In the genomic region with DNA sequence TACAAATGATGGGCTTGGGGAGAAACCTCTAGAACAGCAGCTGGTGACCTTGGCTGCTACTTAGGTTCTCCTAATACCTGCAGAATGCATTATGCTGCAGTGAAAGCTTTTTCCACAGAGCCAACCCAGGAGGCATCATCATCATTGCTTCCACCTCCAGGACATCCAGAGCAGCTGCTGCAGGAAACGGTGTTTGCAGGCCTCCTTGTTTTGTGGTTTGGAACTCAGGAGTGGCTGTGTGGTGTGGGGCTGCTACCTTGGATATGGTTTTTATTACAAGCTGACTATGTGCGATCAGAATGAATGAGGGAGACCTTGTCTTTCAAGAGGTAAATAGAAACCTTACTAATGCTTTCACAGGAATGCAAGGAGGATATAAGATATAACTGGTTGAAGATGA, we compare ENCODE assay signal across 22 cellular contexts. TPM values are rescaled to one million over a fixed set of nuclear protein-coding genes. Genes with fewer than 3 reads are reported as not detected.
DNase-seq lines count a peak whose midpoint lies in the region; ATAC-seq and TF ChIP-seq lines count a peak whose summit lies in the region.
"Had no signal": no experiment of that assay in that cellular context is flagged by ENCODE, and none has a peak within 500 bp of the region (broad histone marks: within the 10 kb centered on the region; RNA-seq: fewer than 3 reads in every experiment).

No MANE protein-coding gene starts in this region.

- peaks cover 21 to 22% of the 10 kb centered on the region in 2 experiments for H3K4me1 ChIP-seq in trophoblast cell (ENCODE audit: control insufficient read depth in 1 of 2, insufficient read depth in 2 of 2, low read length in 2 of 2)

- no peak overlapping the region for H4K91ac ChIP-seq in trophoblast cell (ENCODE audit: low read depth, low read length)

- H3K9me3 ChIP-seq in T-helper 17 cell (ENCODE audit: control insufficient read depth, low read length, poor library complexity, severe bottlenecking) (no peaks in the 10 kb centered on the region), trophoblast cell (ENCODE audit: insufficient read depth, low read depth, low read length) (no peaks in the 10 kb centered on the region)
- H3K9me3 ChIP-seq: BLaER1, MG63, SJSA1 had no signal

- no peak overlapping the region for H3K9ac ChIP-seq in trophoblast cell (ENCODE audit: low read length)
- H3K9ac ChIP-seq: BLaER1 had no signal

- no peaks in the 10 kb centered on the region for H3K79me1 ChIP-seq in trophoblast cell (ENCODE audit: low read length)

- H3K27ac Mint-ChIP-seq in HFFc6 (peak overlapping the region; percentile 44; the same call in 1 of the 2 replicates), T-helper 17 cell (no peak overlapping the region)
- no peak overlapping the region for H3K27ac Mint-ChIP-seq in activated naive CD8-positive, alpha-beta T cell treated with anti-CD3 and anti-CD28 coated beads, Interleukin-2, amount 50 U/mL, for 24 hours
- H3K27ac Mint-ChIP-seq: CD4-positive, alpha-beta T cell; GM23338; H9 had no signal

- ATAC-seq in T-helper 17 cell, result no peak
- no peak for ATAC-seq in activated naive CD8-positive, alpha-beta T cell treated with anti-CD3 and anti-CD28 coated beads, Interleukin-2, amount 50 U/mL, for 24 hours
- ATAC-seq in activated T-cell treated with anti-CD3 and anti-CD28 coated beads, Interleukin-2, amount 50 U/mL, for 4 hours, result no peak
- ATAC-seq: GM23338 had no signal

- no peak overlapping the region for H3K4me3 Mint-ChIP-seq in HFFc6
- H3K4me3 Mint-ChIP-seq in T-helper 17 cell, result peak overlapping the region; percentile 26
- H3K4me3 Mint-ChIP-seq in activated naive CD8-positive, alpha-beta T cell treated with anti-CD3 and anti-CD28 coated beads, Interleukin-2, amount 50 U/mL, for 24 hours, result no peak overlapping the region
- H3K4me3 Mint-ChIP-seq in activated T-cell treated with anti-CD3 and anti-CD28 coated beads, Interleukin-2, amount 50 U/mL, for 4 hours, result no peak overlapping the region
- H3K4me3 Mint-ChIP-seq: CD4-positive, alpha-beta T cell; GM23338; H9 had no signal

- no peak overlapping the region for H3K23ac ChIP-seq in trophoblast cell (ENCODE audit: low read length)

- intact Hi-C loops in dorsolateral prefrontal cortex (cut with DNase I), result no loop called here
- intact Hi-C loops in cardiac septum (cut with DNase I), result no loop called here

- H3K27me3 ChIP-seq in dorsolateral prefrontal cortex (no peaks in the 10 kb centered on the region), trophoblast cell (ENCODE audit: insufficient read depth, low read length) (no peaks in the 10 kb centered on the region)
- H3K27me3 ChIP-seq: BLaER1, MG63, SJSA1 had no signal

- H3K36me3 Mint-ChIP-seq in HFFc6 (ENCODE audit: low read depth) (peaks cover 36% of the 10 kb centered on the region), T-helper 17 cell (ENCODE audit: low read depth) (peaks cover 11% of the 10 kb centered on the region)
- peaks cover 27% of the 10 kb centered on the region for H3K36me3 Mint-ChIP-seq in activated naive CD8-positive, alpha-beta T cell treated with anti-CD3 and anti-CD28 coated beads, Interleukin-2, amount 50 U/mL, for 24 hours (ENCODE audit: low read depth)
- peaks cover 44% of the 10 kb centered on the region for H3K36me3 Mint-ChIP-seq in activated T-cell treated with anti-CD3 and anti-CD28 coated beads, Interleukin-2, amount 50 U/mL, for 4 hours (ENCODE audit: insufficient read depth)

- no peak overlapping the region for H4K8ac ChIP-seq in trophoblast cell (ENCODE audit: low read depth, low read length)

- H3K18ac ChIP-seq in trophoblast cell (ENCODE audit: low read length), result no peak overlapping the region

- H2BK5ac ChIP-seq in trophoblast cell (ENCODE audit: low read depth, low read length, poor library complexity), result no peak overlapping the region

- no peak overlapping the region for H2AK5ac ChIP-seq in trophoblast cell (ENCODE audit: low read length)

- TF ChIP-seq CTCF in HFFc6 (IDR thresholded peaks at IDR 0.05) (no peak), dorsolateral prefrontal cortex (IDR thresholded peaks at IDR 0.05 in 54 of 56, conservative IDR thresholded peaks at IDR 0.05 in 2 of 56; ENCODE audit: low read depth in 1 of 56, partially characterized antibody in 56 of 56) (no peak)

- H3K9me3 Mint-ChIP-seq in HFFc6, result no peaks in the 10 kb centered on the region
- H3K9me3 Mint-ChIP-seq in activated naive CD8-positive, alpha-beta T cell treated with anti-CD3 and anti-CD28 coated beads, Interleukin-2, amount 50 U/mL, for 24 hours, result no peaks in the 10 kb centered on the region
- no peaks in the 10 kb centered on the region for H3K9me3 Mint-ChIP-seq in activated T-cell treated with anti-CD3 and anti-CD28 coated beads, Interleukin-2, amount 50 U/mL, for 4 hours
- H3K9me3 Mint-ChIP-seq: CD4-positive, alpha-beta T cell; GM23338; H9 had no signal

- H3K14ac ChIP-seq in trophoblast cell (ENCODE audit: low read length), result no peak overlapping the region

- H3K79me2 ChIP-seq in trophoblast cell (ENCODE audit: control insufficient read depth, insufficient read depth, low read length, poor library complexity), result no peaks in the 10 kb centered on the region

- no peak overlapping the region for H2BK12ac ChIP-seq in trophoblast cell (ENCODE audit: low read length)

- no peak overlapping the region for H2AFZ ChIP-seq in trophoblast cell (ENCODE audit: insufficient read depth, low read length, poor library complexity)
- H2AFZ ChIP-seq: GM23338 had no signal

- no peak overlapping the region for H3K4ac ChIP-seq in trophoblast cell (ENCODE audit: low read depth, low read length)

- H3K4me2 ChIP-seq in trophoblast cell (ENCODE audit: low read length), result no peak overlapping the region
- H3K4me2 ChIP-seq: BLaER1, GM23338 had no signal

- H4K12ac ChIP-seq in trophoblast cell (ENCODE audit: low read depth, low read length), result no peak overlapping the region

- H3K4me3 ChIP-seq in dorsolateral prefrontal cortex, result no peak overlapping the region
- H3K4me3 ChIP-seq in trophoblast cell (ENCODE audit: low read depth, low read length), result no peak overlapping the region
- H3K4me3 ChIP-seq: BLaER1, GM23338, MG63, SJSA1 had no signal

- peaks cover 18% of the 10 kb centered on the region for H3K4me1 Mint-ChIP-seq in HFFc6 (ENCODE audit: low read depth)
- peaks cover 23% of the 10 kb centered on the region for H3K4me1 Mint-ChIP-seq in T-helper 17 cell
- H3K4me1 Mint-ChIP-seq in activated naive CD8-positive, alpha-beta T cell treated with anti-CD3 and anti-CD28 coated beads, Interleukin-2, amount 50 U/mL, for 24 hours, result no peaks in the 10 kb centered on the region
- no peaks in the 10 kb centered on the region for H3K4me1 Mint-ChIP-seq in activated T-cell treated with anti-CD3 and anti-CD28 coated beads, Interleukin-2, amount 50 U/mL, for 4 hours (ENCODE audit: low read depth)

- H3K27ac ChIP-seq in dorsolateral prefrontal cortex, result peak overlapping the region in 49 of 59 donors; percentile 2 to 94 (median 60)
- peak overlapping the region; percentile 0 for H3K27ac ChIP-seq in trophoblast cell (ENCODE audit: low read depth, low read length)
- H3K27ac ChIP-seq: BLaER1, SJSA1 had no signal

- no CpG with 5 or more reads among the region's 2 CpGs for WGBS in trophoblast cell (ENCODE audit: extremely low coverage, insufficient coverage, insufficient read length)

- H3K27me3 Mint-ChIP-seq in HFFc6 (ENCODE audit: insufficient read depth) (no peaks in the 10 kb centered on the region; the same call in 1 of the 2 replicates), T-helper 17 cell (no peaks in the 10 kb centered on the region)
- H3K27me3 Mint-ChIP-seq in activated naive CD8-positive, alpha-beta T cell treated with anti-CD3 and anti-CD28 coated beads, Interleukin-2, amount 50 U/mL, for 24 hours, result no peaks in the 10 kb centered on the region
- H3K27me3 Mint-ChIP-seq in activated T-cell treated with anti-CD3 and anti-CD28 coated beads, Interleukin-2, amount 50 U/mL, for 4 hours (ENCODE audit: low read depth), result no peaks in the 10 kb centered on the region
- H3K27me3 Mint-ChIP-seq: CD4-positive, alpha-beta T cell had no signal

- H3K36me3 ChIP-seq in trophoblast cell (ENCODE audit: control insufficient read depth in 1 of 2, insufficient read depth in 2 of 2, low read length in 2 of 2), result peaks cover 30 to 45% of the 10 kb centered on the region in 2 experiments

- no peak overlapping the region for H2BK120ac ChIP-seq in trophoblast cell (ENCODE audit: insufficient read depth, low read length, poor library complexity)

- DNase-seq in HFFc6 (no peak), T-helper 17 cell (no peak), dorsolateral prefrontal cortex (no peak), trophoblast cell (no peak), cardiac septum (ENCODE audit: low spot score) (no peak), A172 (ENCODE audit: low spot score) (no peak)
- DNase-seq in activated naive CD8-positive, alpha-beta T cell treated with anti-CD3 and anti-CD28 coated beads, Interleukin-2, amount 50 U/mL, for 24 hours, result no peak
- no peak for DNase-seq in activated T-cell treated with anti-CD3 and anti-CD28 coated beads, Interleukin-2, amount 50 U/mL, for 4 hours
- DNase-seq: CD4-positive, alpha-beta T cell; DMS53; H9; IMR-90; KG1; MG63; NCI-H1105 treated with DMSO at 0.1 percent for 48 hours; NCI-H146; NCI-H1930; NCI-H2227 treated with DMSO at 0.1 percent for 48 hours; NCI-H526 treated with DMSO at 0.1 percent for 48 hours had no signal

RNA-seq across cellular contexts. Expression of a gene that starts 57.5 kb away (rescaled TPM):
- 10 to 100 TPM; 17.6 to 27.7 (median 23.2) TPM for total RNA-seq in HFFc6 (2021; fragmentation: NEBNext Ultra II Directional; extraction: Animal tissue kit (Norgen Biotek cat#: 25700))
- total RNA-seq in T-helper 17 cell (10 to 100 TPM; 56.3 to 63.0 TPM), dorsolateral prefrontal cortex (10 to 100 TPM; 15.2 to 63.1 (median 25.3) TPM), cardiac septum (7.4 TPM)
- 31.2 and 33.6 TPM in 2 replicates for polyA plus RNA-seq in trophoblast cell (2013)
- total RNA-seq in activated T-cell treated with anti-CD3 and anti-CD28 coated beads, Interleukin-2, amount 50 U/mL, for 4 hours, result 10 to 100 TPM; 24.2 to 31.1 (median 27.5) TPM
- 14.4 and 22.0 TPM in 2 replicates for total RNA-seq in A172 (2014; rRNA removed; shearing (Covaris generic))
